In genomic region chr3:150737874-150738679, GRCh38 we compare ENCODE assay signal across 1 cellular context.
A peak's percentile ranks its signal among the peaks of the same experiment; 100 is the strongest.
TF ChIP-seq lines count a peak whose summit lies in the region.

No MANE protein-coding gene starts in this region.

TF ChIP-seq in HepG2, 621 proteins besides CTCF, POLR2A, EP300 and RAD21 (continues in another document):
- TF ChIP-seq PRDM10 (CRISPR knock-in tag; IDR thresholded peaks at IDR 0.05; ENCODE audit: low read depth) (no peak), ZBTB3 (CRISPR knock-in tag; IDR thresholded peaks at IDR 0.05; ENCODE audit: borderline replicate concordance, low read depth) (peak; percentile 73), ZNF879 (CRISPR knock-in tag; IDR thresholded peaks at IDR 0.05) (no peak), ZNF629 (CRISPR knock-in tag; conservative IDR thresholded peaks at IDR 0.05) (no peak), ZNF576 (CRISPR knock-in tag; IDR thresholded peaks at IDR 0.05) (no peak), PHF21A (CRISPR knock-in tag; IDR thresholded peaks at IDR 0.05) (no peak), ZNF160 (CRISPR knock-in tag; IDR thresholded peaks at IDR 0.05) (no peak), ZNF552 (CRISPR knock-in tag; IDR thresholded peaks at IDR 0.05; ENCODE audit: borderline replicate concordance) (no peak), FOXM1 (CRISPR knock-in tag; IDR thresholded peaks at IDR 0.05) (no peak), ZNF782 (CRISPR knock-in tag; IDR thresholded peaks at IDR 0.05; ENCODE audit: borderline replicate concordance) (no peak), ZNF530 (CRISPR knock-in tag; IDR thresholded peaks at IDR 0.05; ENCODE audit: low read depth) (no peak), ZNF331 (CRISPR knock-in tag; IDR thresholded peaks at IDR 0.05) (0 out of 2 replicates have a peak, but pooled peaks have one; percentile 49), ZNF616 (CRISPR knock-in tag; IDR thresholded peaks at IDR 0.05; ENCODE audit: low read depth) (no peak), ZNF557 (CRISPR knock-in tag; IDR thresholded peaks at IDR 0.05) (no peak), ZNF691 (CRISPR knock-in tag; IDR thresholded peaks at IDR 0.05; ENCODE audit: borderline replicate concordance, low read depth) (0 out of 2 replicates have a peak, but pooled peaks have one; percentile 26), PAX8 (CRISPR knock-in tag; IDR thresholded peaks at IDR 0.05; ENCODE audit: borderline replicate concordance) (no peak), ZNF740 (CRISPR knock-in tag; IDR thresholded peaks at IDR 0.05) (no peak), KMT2B (CRISPR knock-in tag; IDR thresholded peaks at IDR 0.05) (no peak), ZNF878 (CRISPR knock-in tag; IDR thresholded peaks at IDR 0.05) (no peak), GRHL1 (CRISPR knock-in tag; conservative IDR thresholded peaks at IDR 0.05) (no peak), ATAD3A (CRISPR knock-in tag; IDR thresholded peaks at IDR 0.05) (no peak), AGO2 (optimal IDR thresholded peaks at IDR 0.05; ENCODE audit: low read depth, low read length) (no peak), ZFP82 (CRISPR knock-in tag; IDR thresholded peaks at IDR 0.05; ENCODE audit: borderline replicate concordance) (no peak), KLF13 (CRISPR knock-in tag; IDR thresholded peaks at IDR 0.05) (no peak), SNRNP70 (IDR thresholded peaks at IDR 0.05; ENCODE audit: low read depth, low read length) (no peak), ZNF773 (CRISPR knock-in tag; IDR thresholded peaks at IDR 0.05; ENCODE audit: borderline replicate concordance) (no peak), KLF6 (CRISPR knock-in tag; IDR thresholded peaks at IDR 0.05) (no peak), HNF1B (CRISPR knock-in tag; IDR thresholded peaks at IDR 0.05) (no peak), ZNF317 (CRISPR knock-in tag; IDR thresholded peaks at IDR 0.05) (no peak), NFE2L1 (CRISPR knock-in tag; IDR thresholded peaks at IDR 0.05; ENCODE audit: borderline replicate concordance) (no peak), U2AF1 (optimal IDR thresholded peaks at IDR 0.05; ENCODE audit: low read depth, low read length) (no peak), ZNF280B (CRISPR knock-in tag; IDR thresholded peaks at IDR 0.05; ENCODE audit: borderline replicate concordance) (no peak), PPARG (CRISPR knock-in tag; conservative IDR thresholded peaks at IDR 0.05) (peak; percentile 55; the same call in 1 of the 2 replicates), CEBPB (IDR thresholded peaks at IDR 0.05; ENCODE audit: borderline replicate concordance, low read depth, low read length) (peak; percentile 69; the same call in 1 of the 2 replicates), MXD4 (CRISPR knock-in tag; IDR thresholded peaks at IDR 0.05) (no peak), SRSF4 (IDR thresholded peaks at IDR 0.05; ENCODE audit: low read depth, low read length, poor library complexity, severe bottlenecking) (no peak), EED (CRISPR knock-in tag; IDR thresholded peaks at IDR 0.05) (no peak), RORA (CRISPR knock-in tag; IDR thresholded peaks at IDR 0.05) (no peak), ZGPAT (CRISPR knock-in tag; IDR thresholded peaks at IDR 0.05) (0 out of 2 replicates have a peak, but pooled peaks have one; percentile 29), RARA (CRISPR knock-in tag; IDR thresholded peaks at IDR 0.05) (peak; percentile 82), ETS1 (CRISPR knock-in tag; IDR thresholded peaks at IDR 0.05) (no peak), IKZF5 (CRISPR knock-in tag; IDR thresholded peaks at IDR 0.05) (0 out of 2 replicates have a peak, but pooled peaks have one; percentile 40)
